In genomic region chr5:13987843-13988464, GRCh38 we compare ENCODE assay signal across 8 cellular contexts. TPM values are rescaled to one million over a fixed set of nuclear protein-coding genes. Genes with fewer than 3 reads are reported as not detected.
DNase-seq lines count a peak whose midpoint lies in the region; ATAC-seq and TF ChIP-seq lines count a peak whose summit lies in the region.

No MANE protein-coding gene starts in this region.

- POLR2A ChIA-PET in CD4-positive, alpha-beta T cell (lab: Charles Lee) = no interaction called here

- no peak overlapping the region for H3K27ac Mint-ChIP-seq in CD4-positive, alpha-beta T cell

- H3K4me3 Mint-ChIP-seq in CD4-positive, alpha-beta T cell = no peak overlapping the region

- no peaks in the 10 kb centered on the region for H3K9me3 Mint-ChIP-seq in CD4-positive, alpha-beta T cell

- ATAC-seq in CD4-positive, alpha-beta T cell (ENCODE audit: poor library complexity) = no peak
- ATAC-seq in GM18520 (IDR thresholded peaks at IDR 0.05; ENCODE audit: unreplicated experiment) = peak; percentile 70
- peak; percentile 51 for ATAC-seq in HG03571 (IDR thresholded peaks at IDR 0.05; ENCODE audit: unreplicated experiment)

- H3K27me3 ChIP-seq in CD4-positive, alpha-beta T cell (ENCODE audit: control insufficient read depth, insufficient read depth, low read length) = no peaks in the 10 kb centered on the region

- no peaks in the 10 kb centered on the region for H3K9me3 ChIP-seq in CD4-positive, alpha-beta T cell (ENCODE audit: control insufficient read depth, low read length)

- no peak for DNase-seq in CD4-positive, alpha-beta T cell
- DNase-seq in NCI-H748 (lab: John Stamatoyannopoulos, UW; ENCODE audit: unreplicated experiment) (peak; percentile 84), astrocyte of the spinal cord (ENCODE audit: low read depth, low spot score) (peak; percentile 68), iris pigment epithelial cell (ENCODE audit: low read depth) (peak; percentile 70), stromal cell of bone marrow (ENCODE audit: low read depth) (peak; percentile 51), NK-92 (lab: John Stamatoyannopoulos, UW; ENCODE audit: unreplicated experiment) (no peak)

- no peak overlapping the region for H3K27ac ChIP-seq in CD4-positive, alpha-beta T cell (ENCODE audit: low read depth, low read length)

- peak; percentile 33 for TF ChIP-seq CTCF in CD4-positive, alpha-beta T cell (IDR thresholded peaks at IDR 0.05)
- peak; percentile 75 for TF ChIP-seq CTCF in astrocyte of the spinal cord (IDR thresholded peaks at IDR 0.05; ENCODE audit: low read depth, low read length)

- no peaks in the 10 kb centered on the region for H3K4me1 Mint-ChIP-seq in CD4-positive, alpha-beta T cell (ENCODE audit: low read depth)

- H3K27me3 Mint-ChIP-seq in CD4-positive, alpha-beta T cell = peaks cover 12% of the 10 kb centered on the region

- no peak overlapping the region for H3K4me3 ChIP-seq in astrocyte of the spinal cord (ENCODE audit: low read depth, low read length)

- CTCF ChIA-PET in CD4-positive, alpha-beta T cell (lab: Charles Lee) = no interaction called here

- H3K36me3 Mint-ChIP-seq in CD4-positive, alpha-beta T cell (ENCODE audit: low read depth) = no peaks in the 10 kb centered on the region

- intact Hi-C loops in CD4-positive, alpha-beta T cell (cut with DNase I, micrococcal nuclease) = loop anchor here in 1 of 2 experiments (5.0 kb wide), 1 partner anchor 659 kb away; no protein-coding TSS in a partner anchor

- in situ Hi-C loops in astrocyte of the spinal cord (cut with HindIII; ENCODE audit: low sequenced_read_pairs) = loop anchor here (25.0 kb wide), 2 partner anchors 274 to 374 kb away; no protein-coding TSS in a partner anchor

RNA-seq across cellular contexts. Expression of gene DNAH5, which starts 43.5 kb away (rescaled TPM):
- not detected for total RNA-seq in CD4-positive, alpha-beta T cell

Comparison
In these comparisons a context has a peak if more than half of its experiments do, and no peak if none do; other contexts are left out.
1. DNase-seq: peak in NCI-H748 (single experiment), astrocyte of the spinal cord (single experiment), iris pigment epithelial cell (single experiment) and stromal cell of bone marrow (single experiment); none in CD4-positive, alpha-beta T cell (0 of 10) and NK-92 (single experiment).